ENCODE assay signal across 29 cellular contexts in genomic region chr12:73110816-73111215, GRCh38.
"Had no signal": no experiment of that assay in that cellular context is flagged by ENCODE, and none has a peak within 500 bp of the region (broad histone marks: within the 10 kb centered on the region; RNA-seq: fewer than 3 reads in every experiment).

No MANE protein-coding gene starts in this region.

- H3K36me3 ChIP-seq: adrenal gland, ascending aorta, brain microvascular endothelial cell, breast epithelium, cardiac muscle cell had no signal

- H3K27ac ChIP-seq: adrenal gland, ascending aorta, body of pancreas, brain microvascular endothelial cell, breast epithelium, cardiac muscle cell had no signal

- H3K27me3 ChIP-seq: adrenal gland, ascending aorta, body of pancreas, brain microvascular endothelial cell, breast epithelium, cardiac muscle cell had no signal

- H3K4me3 ChIP-seq: adrenal gland, ascending aorta, body of pancreas, breast epithelium, cardiac muscle cell had no signal

- DNase-seq: activated effector memory CD4-positive, alpha-beta T cell treated with anti-CD3 and anti-CD28 coated beads, Interleukin-2, amount 50 U/mL, for 16 hours; activated effector memory CD4-positive, alpha-beta T cell treated with Interleukin-2 at 50 U/mL for 16 hours; activated gamma-delta T cell; activated gamma-delta T cell treated with Interleukin-2 at 50 U/mL for 16 hours; activated naive CD4-positive, alpha-beta T cell; activated naive CD4-positive, alpha-beta T cell treated with anti-CD3 and anti-CD28 coated beads for 36 hours; activated naive CD4-positive, alpha-beta T cell treated with anti-CD3 and anti-CD28 coated beads, Interleukin-2, amount 10 ng/mL, durations not matched to agents 7 days and 5 days; activated naive CD4-positive, alpha-beta T cell treated with anti-CD3 and anti-CD28 coated beads, Interleukin-2, amount 50 U/mL, for 16 hours; activated naive CD4-positive, alpha-beta T cell treated with Interleukin-2 at 50 U/mL for 16 hours; activated naive CD8-positive, alpha-beta T cell treated with anti-CD3 and anti-CD28 coated beads for 36 hours; activated naive CD8-positive, alpha-beta T cell treated with anti-CD3 and anti-CD28 coated beads, Interleukin-2, amount 10 ng/mL, durations not matched to agents 7 days and 5 days; activated naive CD8-positive, alpha-beta T cell treated with anti-CD3 and anti-CD28 coated beads, Interleukin-2, amount 50 U/mL, for 24 hours; activated T-cell treated with anti-CD3 and anti-CD28 coated beads, Interleukin-2, amount 50 U/mL, for 24 hours; activated T-cell treated with anti-CD3 and anti-CD28 coated beads, Interleukin-2, amount 50 U/mL, for 4 hours; activated T-cell treated with anti-CD3 and anti-CD28 coated beads, Interleukin-2, amount 50 U/mL, for 48 hours; activated T-cell treated with anti-CD3 and anti-CD28 coated beads, Interleukin-2, amount 50 U/mL, for 72 hours; adrenal gland; amniotic stem cell; amygdala; anterior cingulate cortex; aorta; body of pancreas; brain microvascular endothelial cell; caudate nucleus; central memory CD4-positive, alpha-beta T cell; cerebellar nuclear complex had no signal

- H3K9me3 ChIP-seq: adrenal gland, ascending aorta, body of pancreas, breast epithelium had no signal
